ENCODE assay signal across 13 cellular contexts in genomic region chr13:41544824-41545707, GRCh38.
A peak's percentile ranks its signal among the peaks of the same experiment; 100 is the strongest.
DNase-seq lines count a peak whose midpoint lies in the region; ATAC-seq, FAIRE-seq and TF ChIP-seq lines count a peak whose summit lies in the region.
"Had no signal": no experiment of that assay in that cellular context is flagged by ENCODE, and none has a peak within 500 bp of the region (broad histone marks: within the 10 kb centered on the region; RNA-seq: fewer than 3 reads in every experiment).

No MANE protein-coding gene starts in this region.

- DNase-seq in HCEC 1CT (peak; percentile 36), RCC 7860 (ENCODE audit: low spot score) (peak; percentile 66), smooth muscle cell (lab: John Stamatoyannopoulos, UW; ENCODE audit: unreplicated experiment) (no peak), NCI-H82 treated with DMSO at 0.1 percent for 48 hours (lab: John Stamatoyannopoulos, UW; ENCODE audit: unreplicated experiment) (no peak)
- DNase-seq: activated naive CD4-positive, alpha-beta T cell treated with anti-CD3 and anti-CD28 coated beads, Interleukin-2, amount 10 ng/mL, durations not matched to agents 7 days and 5 days; erythroblast; NCI-H2171; tibial artery had no signal

- H2AFZ ChIP-seq in smooth muscle cell (ENCODE audit: low read depth) = no peak overlapping the region

- H3K36me3 ChIP-seq in smooth muscle cell (ENCODE audit: low read depth) = no peaks in the 10 kb centered on the region
- H3K36me3 ChIP-seq: tibial artery had no signal

- no peak overlapping the region for H3K9ac ChIP-seq in smooth muscle cell (ENCODE audit: low read depth)

- 72% methylated on average over 10 of the region's 10 CpGs for WGBS in smooth muscle cell (ENCODE audit: low lambda C conversion rate)

- H3K9me3 ChIP-seq in smooth muscle cell (replicated peaks; ENCODE audit: low read depth) = no peaks in the 10 kb centered on the region
- H3K9me3 ChIP-seq: tibial artery had no signal

- H3K4me3 ChIP-seq in smooth muscle cell = no peak overlapping the region
- H3K4me3 ChIP-seq: tibial artery had no signal

- H3K4me2 ChIP-seq in smooth muscle cell = peak overlapping the region; percentile 20

- H3K27me3 ChIP-seq in smooth muscle cell (ENCODE audit: low read depth) = no peaks in the 10 kb centered on the region

- ATAC-seq in GM21360 (IDR thresholded peaks at IDR 0.05; ENCODE audit: unreplicated experiment) (no peak), HG02884 (IDR thresholded peaks at IDR 0.05; ENCODE audit: unreplicated experiment) (no peak)
- ATAC-seq: left lobe of liver had no signal

- no peak for TF ChIP-seq CTCF in smooth muscle cell (IDR thresholded peaks at IDR 0.05; ENCODE audit: borderline replicate concordance, insufficient read depth, poor library complexity, severe bottlenecking)

- peaks cover 5% of the 10 kb centered on the region for H3F3A ChIP-seq in smooth muscle cell (ENCODE audit: low read depth)

- H3K79me2 ChIP-seq in smooth muscle cell (ENCODE audit: low read depth) = no peaks in the 10 kb centered on the region

- no peaks in the 10 kb centered on the region for H4K20me1 ChIP-seq in smooth muscle cell (ENCODE audit: low read depth)

- H3K4me1 ChIP-seq in smooth muscle cell (ENCODE audit: low read depth) = no peaks in the 10 kb centered on the region

- peak; percentile 81 for FAIRE-seq in RCC 7860 (lab: Jason Lieb, UNC)
- FAIRE-seq: HTR-8/SVneo had no signal

- H3K27ac ChIP-seq in cingulate gyrus (ENCODE audit: low read depth, low read length) (peak overlapping the region; percentile 100), smooth muscle cell (ENCODE audit: low read depth) (no peak overlapping the region)
- H3K27ac ChIP-seq: tibial artery had no signal

Comparison
In these comparisons a context has a peak if more than half of its experiments do, and no peak if none do; other contexts are left out.
1. DNase-seq: peak in HCEC 1CT (single experiment) and RCC 7860 (single experiment); none in smooth muscle cell (single experiment) and NCI-H82 treated with DMSO at 0.1 percent for 48 hours (single experiment).